ENCODE assay signal across 23 cellular contexts in the genomic region with DNA sequence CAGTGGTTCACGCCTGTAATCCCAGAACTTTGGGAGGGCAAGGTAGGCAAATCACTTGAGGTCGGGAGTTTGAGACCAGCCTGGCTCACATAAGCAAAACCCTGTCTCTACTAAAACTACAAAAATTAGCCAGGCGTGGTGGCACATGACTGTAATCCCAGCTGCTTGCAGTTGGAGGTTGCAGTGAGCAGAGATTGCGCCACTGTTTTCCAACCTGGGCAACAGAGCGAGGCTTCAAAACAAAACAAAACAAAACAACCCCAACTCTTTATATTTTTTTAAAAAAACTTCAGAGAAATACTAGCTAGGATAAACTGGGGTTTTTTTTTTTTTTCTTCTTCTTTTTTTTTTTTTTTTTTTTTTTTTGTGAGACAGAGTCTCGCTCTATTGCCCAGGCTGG. TPM values are rescaled to one million over a fixed set of nuclear protein-coding genes. Genes with fewer than 3 reads are reported as not detected.
"Had no signal": no experiment of that assay in that cellular context is flagged by ENCODE, and none has a peak within 500 bp of the region (broad histone marks: within the 10 kb centered on the region; RNA-seq: fewer than 3 reads in every experiment).

No MANE protein-coding gene starts in this region.

- H3K9me3 ChIP-seq: transverse colon, vagina had no signal

- H3K4me3 Mint-ChIP-seq: activated CD4-positive, alpha-beta T cell treated with anti-CD3 and anti-CD28 coated beads, Interleukin-2, amount 10 ng/mL, durations not matched to agents 24 days and 14 days; activated CD8-positive, alpha-beta T cell treated with anti-CD3 and anti-CD28 coated beads for 36 hours; activated naive CD4-positive, alpha-beta T cell treated with anti-CD3 and anti-CD28 coated beads for 36 hours; activated naive CD8-positive, alpha-beta T cell treated with anti-CD3 and anti-CD28 coated beads, Interleukin-2, amount 50 U/mL, for 24 hours; activated T-cell treated with anti-CD3 and anti-CD28 coated beads, Interleukin-2, amount 50 U/mL, for 4 hours; central memory CD8-positive, alpha-beta T cell; mesothelial cell of epicardium; nephron progenitor cell; T-cell had no signal

- H3K9me3 Mint-ChIP-seq: activated CD4-positive, alpha-beta T cell treated with anti-CD3 and anti-CD28 coated beads, Interleukin-2, amount 10 ng/mL, durations not matched to agents 24 days and 14 days; activated CD8-positive, alpha-beta T cell treated with anti-CD3 and anti-CD28 coated beads for 36 hours; activated naive CD4-positive, alpha-beta T cell treated with anti-CD3 and anti-CD28 coated beads for 36 hours; activated naive CD8-positive, alpha-beta T cell treated with anti-CD3 and anti-CD28 coated beads, Interleukin-2, amount 50 U/mL, for 24 hours; activated T-cell treated with anti-CD3 and anti-CD28 coated beads, Interleukin-2, amount 50 U/mL, for 4 hours; central memory CD8-positive, alpha-beta T cell; mesothelial cell of epicardium; nephron progenitor cell; T-cell had no signal

- H3K4me3 ChIP-seq: coronary artery, hepatocyte, lung, transverse colon, vagina had no signal

- H3K27me3 Mint-ChIP-seq: activated CD4-positive, alpha-beta T cell treated with anti-CD3 and anti-CD28 coated beads, Interleukin-2, amount 10 ng/mL, durations not matched to agents 24 days and 14 days; activated CD8-positive, alpha-beta T cell treated with anti-CD3 and anti-CD28 coated beads for 36 hours; activated naive CD8-positive, alpha-beta T cell treated with anti-CD3 and anti-CD28 coated beads, Interleukin-2, amount 50 U/mL, for 24 hours; central memory CD8-positive, alpha-beta T cell; T-cell had no signal

- ATAC-seq: activated CD8-positive, alpha-beta T cell treated with anti-CD3 and anti-CD28 coated beads for 36 hours; activated naive CD8-positive, alpha-beta T cell treated with anti-CD3 and anti-CD28 coated beads, Interleukin-2, amount 50 U/mL, for 24 hours; activated T-cell treated with anti-CD3 and anti-CD28 coated beads, Interleukin-2, amount 50 U/mL, for 4 hours; esophagus mucosa; stimulated activated naive CD8-positive, alpha-beta T cell treated with anti-CD3 and anti-CD28 coated beads, Interleukin-15, Interleukin-2, amounts not matched to agents 100 U/mL and 50 U/mL, for 24 hours; T-cell had no signal

- H3K27me3 ChIP-seq: brain microvascular endothelial cell, hepatocyte, transverse colon, vagina had no signal

- H3K27ac Mint-ChIP-seq: activated CD4-positive, alpha-beta T cell treated with anti-CD3 and anti-CD28 coated beads, Interleukin-2, amount 10 ng/mL, durations not matched to agents 24 days and 14 days; activated CD8-positive, alpha-beta T cell treated with anti-CD3 and anti-CD28 coated beads for 36 hours; activated naive CD4-positive, alpha-beta T cell treated with anti-CD3 and anti-CD28 coated beads for 36 hours; activated naive CD8-positive, alpha-beta T cell treated with anti-CD3 and anti-CD28 coated beads, Interleukin-2, amount 50 U/mL, for 24 hours; mesothelial cell of epicardium; nephron progenitor cell; T-cell had no signal

- H3K27ac ChIP-seq: brain microvascular endothelial cell, coronary artery, hepatocyte, transverse colon, vagina had no signal

- H3K4me1 Mint-ChIP-seq: activated naive CD8-positive, alpha-beta T cell treated with anti-CD3 and anti-CD28 coated beads, Interleukin-2, amount 50 U/mL, for 24 hours; mesothelial cell of epicardium; nephron progenitor cell; T-cell had no signal

- DNase-seq: activated CD4-positive, alpha-beta T cell treated with anti-CD3 and anti-CD28 coated beads, Interleukin-2, amount 10 ng/mL, durations not matched to agents 24 days and 14 days; activated CD4-positive, CD25-positive, alpha-beta regulatory T cell; activated CD8-positive, alpha-beta T cell treated with anti-CD3 and anti-CD28 coated beads for 36 hours; activated naive CD4-positive, alpha-beta T cell treated with anti-CD3 and anti-CD28 coated beads for 36 hours; activated naive CD8-positive, alpha-beta T cell treated with anti-CD3 and anti-CD28 coated beads, Interleukin-2, amount 50 U/mL, for 24 hours; activated T-cell treated with anti-CD3 and anti-CD28 coated beads, Interleukin-2, amount 50 U/mL, for 4 hours; aorta; brain microvascular endothelial cell; nephron progenitor cell; nucleus accumbens; stimulated activated CD4-positive, alpha-beta T cell treated with anti-CD3 and anti-CD28 coated beads, Interleukin-2, amount 100 ng/mL, for 24 hours; stimulated activated naive CD8-positive, alpha-beta T cell treated with anti-CD3 and anti-CD28 coated beads, Interleukin-15, Interleukin-2, amounts not matched to agents 100 U/mL and 50 U/mL, for 24 hours; T-cell; T1000; transverse colon had no signal

RNA-seq across cellular contexts. Expression of a gene that starts 31.8 kb away (rescaled TPM):
- total RNA-seq: activated naive CD4-positive, alpha-beta T cell treated with anti-CD3 and anti-CD28 coated beads for 36 hours; glomerular endothelial cell; hepatocyte; transverse colon; vagina had no signal
